In genomic region chr3:120450261-120450913, GRCh38 we compare ENCODE assay signal across 8 cellular contexts. TPM values are rescaled to one million over a fixed set of nuclear protein-coding genes. Genes with fewer than 3 reads are reported as not detected.
A peak's percentile ranks its signal among the peaks of the same experiment; 100 is the strongest.
DNase-seq lines count a peak whose midpoint lies in the region; TF ChIP-seq lines count a peak whose summit lies in the region.

No MANE protein-coding gene starts in this region.

- no peak overlapping the region for H3K4me3 ChIP-seq in CD4-positive, alpha-beta memory T cell (ENCODE audit: low read length in 2 of 2)
- H3K4me3 ChIP-seq in WI38 (ENCODE audit: low read depth, low read length), result peak overlapping the region; percentile 93

- intact Hi-C loops in CD4-positive, alpha-beta memory T cell (cut with micrococcal nuclease), result no loop called here

- TF ChIP-seq CTCF in HFFc6 (IDR thresholded peaks at IDR 0.05) (no peak), WI38 (IDR thresholded peaks at IDR 0.05; ENCODE audit: low read depth, low read length) (no peak), nephron (IDR thresholded peaks at IDR 0.05; ENCODE audit: unreplicated experiment in 3 of 3) (no peak)

- H3K36me3 Mint-ChIP-seq in CD4-positive, alpha-beta memory T cell, result peaks cover 0 to 8% of the 10 kb centered on the region in 2 donors
- H3K36me3 Mint-ChIP-seq in HFFc6 (ENCODE audit: low read depth), result peaks cover 40% of the 10 kb centered on the region
- H3K36me3 Mint-ChIP-seq in nephron (ENCODE audit: low read depth), result peaks cover 18% of the 10 kb centered on the region

- no peak for DNase-seq in CD4-positive, alpha-beta memory T cell
- DNase-seq in HFFc6 (no peak), fibroblast of gingiva (ENCODE audit: low read depth) (peak; percentile 29), NCI-H1092 (lab: John Stamatoyannopoulos, UW) (no peak), hippocampal formation (lab: John Stamatoyannopoulos, UW) (no peak), T-helper 9 cell (no peak)

- CTCF ChIA-PET in CD4-positive, alpha-beta memory T cell (lab: Charles Lee; ENCODE audit: partially characterized antibody), result no interaction called here

- peaks cover 37 to 45% of the 10 kb centered on the region in 2 donors for H3K27me3 Mint-ChIP-seq in CD4-positive, alpha-beta memory T cell
- peaks cover 8% of the 10 kb centered on the region for H3K27me3 Mint-ChIP-seq in HFFc6 (ENCODE audit: insufficient read depth)
- H3K27me3 Mint-ChIP-seq in nephron (ENCODE audit: low read depth), result no peaks in the 10 kb centered on the region

- no peaks in the 10 kb centered on the region for H3K36me3 ChIP-seq in CD4-positive, alpha-beta memory T cell (ENCODE audit: insufficient read depth, low read length)

- H3K9me3 Mint-ChIP-seq in CD4-positive, alpha-beta memory T cell, result peaks cover 0 to 4% (median 0%) of the 10 kb centered on the region in 8 donors
- H3K9me3 Mint-ChIP-seq in HFFc6, result peaks cover 3% of the 10 kb centered on the region; the same call in 1 of the 2 replicates
- no peaks in the 10 kb centered on the region for H3K9me3 Mint-ChIP-seq in nephron

- no peak overlapping the region for H3K27ac ChIP-seq in CD4-positive, alpha-beta memory T cell (ENCODE audit: low read depth, low read length)

- peaks cover 5 to 19% (median 12%) of the 10 kb centered on the region in 4 donors for H3K4me1 Mint-ChIP-seq in CD4-positive, alpha-beta memory T cell
- H3K4me1 Mint-ChIP-seq in HFFc6 (ENCODE audit: low read depth) (peaks cover 48% of the 10 kb centered on the region), nephron (peaks cover 40% of the 10 kb centered on the region)

- H3K4me1 ChIP-seq in CD4-positive, alpha-beta memory T cell (ENCODE audit: insufficient read depth, low read length), result peaks cover 4% of the 10 kb centered on the region

- H3K4me3 Mint-ChIP-seq in CD4-positive, alpha-beta memory T cell, result peak overlapping the region; percentile 61 to 85 (median 74)
- H3K4me3 Mint-ChIP-seq in HFFc6 (peak overlapping the region; percentile 98), nephron (peak overlapping the region; percentile 90 to 93 (median 93))

- no peak overlapping the region for H3K27ac Mint-ChIP-seq in CD4-positive, alpha-beta memory T cell
- H3K27ac Mint-ChIP-seq in HFFc6 (peak overlapping the region; percentile 95), nephron (peak overlapping the region; percentile 93 to 94 (median 94))

- H3K27me3 ChIP-seq in CD4-positive, alpha-beta memory T cell (ENCODE audit: insufficient read depth, low read length), result peaks cover 12% of the 10 kb centered on the region

- POLR2A ChIA-PET in CD4-positive, alpha-beta memory T cell (lab: Charles Lee; ENCODE audit: partially characterized antibody), result no interaction called here

- no peaks in the 10 kb centered on the region for H3K9me3 ChIP-seq in CD4-positive, alpha-beta memory T cell (ENCODE audit: control insufficient read depth in 1 of 2, low read length in 2 of 2)

RNA-seq across cellular contexts. Expression of gene FSTL1, which starts 0.4 kb away (rescaled TPM):
- total RNA-seq in CD4-positive, alpha-beta memory T cell, result under 1 TPM in 1 of 2 experiments, not detected in 1; 0.47 TPM
- polyA plus RNA-seq in CD4-positive, alpha-beta memory T cell, result not detected
- total RNA-seq in HFFc6 (2021; fragmentation: NEBNext Ultra II Directional; extraction: Animal tissue kit (Norgen Biotek cat#: 25700)), result 1,000 to 10,000 TPM; 1,595 to 1,958 (median 1,726) TPM

Comparison
In these comparisons a context has a peak if more than half of its experiments do, and no peak if none do; other contexts are left out.
1. H3K27ac Mint-ChIP-seq: peak in HFFc6 (single experiment) and nephron (3 of 3); none in CD4-positive, alpha-beta memory T cell (0 of 7).
2. RNA of gene FSTL1, which starts 0.4 kb away (total RNA-seq): 1,595 to 1,958 TPM in HFFc6; 0.47 TPM in CD4-positive, alpha-beta memory T cell; every median in the first group is over 1,000 times any median in the second.
3. Peak in every context shown above with its lines, with median percentiles within 50 percentile points of each other: H3K4me3 Mint-ChIP-seq.